Comparison of ENCODE assay signal across 25 cellular contexts in genomic region chr10:49158915-49159314, GRCh38. TPM values are rescaled to one million over a fixed set of nuclear protein-coding genes. Genes with fewer than 3 reads are reported as not detected.
DNase-seq lines count a peak whose midpoint lies in the region; ATAC-seq, FAIRE-seq and TF ChIP-seq lines count a peak whose summit lies in the region.
"Had no signal": no experiment of that assay in that cellular context is flagged by ENCODE, and none has a peak within 500 bp of the region (broad histone marks: within the 10 kb centered on the region; RNA-seq: fewer than 3 reads in every experiment).

No MANE protein-coding gene starts in this region.

- CTCF ChIA-PET in K562 (lab: Yijun Ruan, JAX; ENCODE audit: low intra/inter-chr PET ratio) = no interaction called here

- peak; percentile 22 for DNase-seq in ELR (ENCODE audit: low read depth)
- DNase-seq in LNCaP clone FGC (ENCODE audit: low read depth) = peak; percentile 8
- DNase-seq in K562 (ENCODE audit: extremely low read depth in 1 of 4, low spot score in 3 of 4) = no peak
- no peak for DNase-seq in suprapubic skin (ENCODE audit: low spot score in 2 of 2)
- no peak for DNase-seq in testis
- DNase-seq in H4 (ENCODE audit: low spot score) = no peak
- no peak for DNase-seq in posterior vena cava (ENCODE audit: low spot score)
- DNase-seq: 8988T; ACHN; AML-193; BE2C; CD4-positive, alpha-beta T cell; CD8-positive, alpha-beta memory T cell; DMS 273 treated with DMSO at 0.1 percent for 48 hours; DMS79; GOT3; HCEC 1CT had no signal

- no peak overlapping the region for H2AFZ ChIP-seq in K562 (ENCODE audit: low read depth, low read length)

- FAIRE-seq in K562 (lab: Jason Lieb, UNC) = no peak
- FAIRE-seq: A549, D721Med, G401.6, GM12892 had no signal

- WGBS in K562 (ENCODE audit: insufficient coverage, low coverage, missing lambda C conversion rate) = 7% methylated on average over 3 of the region's 3 CpGs
- WGBS in suprapubic skin = 74% methylated on average over 3 of the region's 3 CpGs
- 76 to 80% methylated on average over 3 of the region's 3 CpGs for WGBS in testis, 2 donors

- BruUV-seq in K562 (replicated peaks; lab: Mats Ljungman, UMichigan) = no TSS peak

- H3K79me2 ChIP-seq in K562 (ENCODE audit: control insufficient read depth, insufficient read depth, low read length) = no peaks in the 10 kb centered on the region

- H3K4me3 ChIP-seq in LNCaP clone FGC (ENCODE audit: low read depth, low read length) = no peak overlapping the region
- H3K4me3 ChIP-seq in K562 = no peak overlapping the region
- no peak overlapping the region for H3K4me3 ChIP-seq in suprapubic skin
- H3K4me3 ChIP-seq in testis = no peak overlapping the region
- H3K4me3 ChIP-seq: A549; BLaER1 treated with 17β-estradiol and CSF1 and Interleukin-3, amounts not matched to agents 10 nM and 100 nM had no signal

- in situ Hi-C loops in K562 (cut with MboI) = no loop called here

- no peak for TF ChIP-seq RAD21 in K562 (CRISPR knock-in tag; conservative IDR thresholded peaks at IDR 0.05 in 1 of 2, IDR thresholded peaks at IDR 0.05 in 1 of 2)

- no peaks in the 10 kb centered on the region for H3K27me3 ChIP-seq in K562 (ENCODE audit: control insufficient read depth in 2 of 2, insufficient read depth in 2 of 2, low read length in 2 of 2)
- no peaks in the 10 kb centered on the region for H3K27me3 ChIP-seq in suprapubic skin
- no peaks in the 10 kb centered on the region for H3K27me3 ChIP-seq in testis
- H3K27me3 ChIP-seq: BE2C; BLaER1 treated with 17β-estradiol and CSF1 and Interleukin-3, amounts not matched to agents 10 nM and 100 nM had no signal

- intact Hi-C loops in K562 (cut with micrococcal nuclease) (no loop called here), testis (cut with DNase I; ENCODE audit: low total_unique reads) (no loop called here), posterior vena cava (cut with DNase I) (no loop called here)

- no peak for ATAC-seq in K562
- ATAC-seq: A549 had no signal

- TF ChIP-seq CTCF in LNCaP clone FGC (IDR thresholded peaks at IDR 0.05; ENCODE audit: control insufficient read depth, extremely low read depth, insufficient read depth) (no peak), K562 (IDR thresholded peaks at IDR 0.05 in 2 of 3, conservative IDR thresholded peaks at IDR 0.05 in 1 of 3; ENCODE audit: insufficient read depth in 2 of 3, low read depth in 1 of 3, low read length in 3 of 3) (no peak), suprapubic skin (IDR thresholded peaks at IDR 0.05) (no peak), testis (IDR thresholded peaks at IDR 0.05) (no peak)

- H3K4me1 ChIP-seq in K562 (replicated peaks in 1 of 2; ENCODE audit: control insufficient read depth in 2 of 2, insufficient read depth in 2 of 2, low read length in 2 of 2) (peaks cover 30 to 61% of the 10 kb centered on the region in 2 experiments; a peak in 4 of 5 replicates), suprapubic skin (no peaks in the 10 kb centered on the region), testis (no peaks in the 10 kb centered on the region)
- H3K4me1 ChIP-seq: A549, BE2C had no signal

- no peak overlapping the region for H3K4me2 ChIP-seq in K562 (ENCODE audit: insufficient read depth, low read length)
- H3K4me2 ChIP-seq: A549; BLaER1 treated with 17β-estradiol and CSF1 and Interleukin-3, amounts not matched to agents 10 nM and 100 nM had no signal

- TF ChIP-seq POLR2A in K562 (conservative IDR thresholded peaks at IDR 0.05) = no peak
- TF ChIP-seq POLR2A in suprapubic skin (IDR thresholded peaks at IDR 0.05) = no peak
- TF ChIP-seq POLR2A in testis (IDR thresholded peaks at IDR 0.05) = no peak

- no peak for TF ChIP-seq EP300 in K562 (IDR thresholded peaks at IDR 0.05; ENCODE audit: low read length)
- no peak for TF ChIP-seq EP300 in suprapubic skin (IDR thresholded peaks at IDR 0.05)

- no peaks in the 10 kb centered on the region for H4K20me1 ChIP-seq in K562 (replicated peaks; ENCODE audit: control insufficient read depth, insufficient read depth, low read length)

- no peak overlapping the region for H3K9ac ChIP-seq in K562 (ENCODE audit: insufficient read depth in 1 of 2, low read depth in 2 of 2, low read length in 2 of 2)
- H3K9ac ChIP-seq: BLaER1 treated with 17β-estradiol and CSF1 and Interleukin-3, amounts not matched to agents 10 nM and 100 nM had no signal

- POLR2A ChIA-PET in K562 (lab: Yijun Ruan, JAX) = interaction anchor here (0.6 kb wide), 1 partner anchor 9 kb away, joined by 3 read pairs; no protein-coding TSS in a partner anchor

- peaks cover 68% of the 10 kb centered on the region for H3K36me3 ChIP-seq in K562 (ENCODE audit: control insufficient read depth, insufficient read depth, low read length)
- no peaks in the 10 kb centered on the region for H3K36me3 ChIP-seq in suprapubic skin
- H3K36me3 ChIP-seq in testis (ENCODE audit: low read depth, missing control alignments) = no peaks in the 10 kb centered on the region
- H3K36me3 ChIP-seq: BE2C had no signal

- H3K9me3 ChIP-seq in K562 (replicated peaks; ENCODE audit: control insufficient read depth, insufficient read depth, low read depth, low read length) (no peaks in the 10 kb centered on the region), suprapubic skin (no peaks in the 10 kb centered on the region), testis (no peaks in the 10 kb centered on the region)
- H3K9me3 ChIP-seq: A549; BE2C; BLaER1 treated with 17β-estradiol and CSF1 and Interleukin-3, amounts not matched to agents 10 nM and 100 nM had no signal

- no peaks in the 10 kb centered on the region for H3K9me1 ChIP-seq in K562 (ENCODE audit: control insufficient read depth, insufficient read depth, low read length)

- H3K27ac ChIP-seq in K562 (ENCODE audit: extremely low read depth, low read depth, low read length) (no peak overlapping the region; the same call in 2 of the 3 replicates), suprapubic skin (no peak overlapping the region), testis (no peak overlapping the region)
- H3K27ac ChIP-seq: A549; BLaER1 treated with 17β-estradiol and CSF1 and Interleukin-3, amounts not matched to agents 10 nM and 100 nM had no signal

RNA-seq across cellular contexts. Expression of gene FAM170B, which starts 25.1 kb away (rescaled TPM):
- not detected in 2 replicates for total RNA-seq in K562 (2011; cell fraction: chromatin; rRNA removed; ENCODE audit: low replicate concordance)
- 0.53 TPM in 1 of 2 replicates, not detected in the other for total RNA-seq in K562 (2011; cell fraction: nucleolus; rRNA removed)
- not detected in 2 replicates for total RNA-seq in K562 (2011; cell fraction: nucleoplasm; rRNA removed)
- 0.24 TPM in 1 of 2 replicates, not detected in the other for total RNA-seq in K562 (2014; rRNA removed)
- not detected in 2 replicates for total RNA-seq in K562 (2014; rRNA removed; fragmentation: Illumina TruSeq; extraction: Trizol)
- 0.11 TPM in 2 replicates for total RNA-seq in K562 (2015; rRNA removed; fragmentation: Illumina TruSeq; extraction: Trizol)
- total RNA-seq in K562 (2021) = not detected in 2 replicates
- polyA plus RNA-seq in K562 (2011; rRNA removed) = 0.07 TPM in 1 of 2 replicates, not detected in the other
- not detected in 2 replicates for polyA plus RNA-seq in K562 (2011; cell fraction: cytosol; rRNA removed)
- polyA plus RNA-seq in K562 (2011; cell fraction: nucleus; rRNA removed) = 0.11 TPM in 1 of 2 replicates, not detected in the other
- 0.15 and 0.17 TPM in 2 replicates for polyA plus RNA-seq in K562 (2012)
- not detected in 2 replicates for polyA plus RNA-seq in K562 (2014; fragmentation: Illumina TruSeq; extraction: Trizol)
- not detected for polyA plus RNA-seq in K562 (2014; fragmentation: Nextera tagmentation; extraction: Ambion mirVana)
- polyA plus RNA-seq in K562 (2014; rRNA removed) = 0.13 and 0.21 TPM in 2 replicates
- polyA minus RNA-seq in K562 (2011; rRNA and poly(A)+ RNA removed) = not detected in 2 replicates
- polyA minus RNA-seq in K562 (2011; cell fraction: cytosol; rRNA and poly(A)+ RNA removed) = not detected in 2 replicates
- 0.22 TPM in 1 of 2 replicates, not detected in the other for polyA minus RNA-seq in K562 (2011; cell fraction: nucleus; rRNA and poly(A)+ RNA removed)
- total RNA-seq in suprapubic skin = not detected
- 10 to 100 TPM in 1 of 2 donors, 1 to 10 TPM in 1; 1.2 to 11.7 TPM for total RNA-seq in testis
- polyA plus RNA-seq in testis (ENCODE audit: insufficient read depth, low read depth, low replicate concordance) = 10.5 TPM
- not detected in 2 replicates for total RNA-seq in H4 (2014; rRNA removed; shearing (Covaris generic))
- total RNA-seq in posterior vena cava = not detected
- total RNA-seq: CD4-positive, alpha-beta T cell; CD8-positive, alpha-beta memory T cell; Daoy; H7 had no signal
- polyA plus RNA-seq: A549; CD14-positive monocyte; CD8-positive, alpha-beta memory T cell had no signal

RNA-seq across cellular contexts. Expression of gene TMEM273, which starts 29.3 kb away (rescaled TPM):
- 81.2 and 118 TPM in 2 replicates for total RNA-seq in K562 (2011; cell fraction: chromatin; rRNA removed; ENCODE audit: low replicate concordance)
- total RNA-seq in K562 (2011; cell fraction: nucleolus; rRNA removed) = 54.2 and 60.0 TPM in 2 replicates
- total RNA-seq in K562 (2011; cell fraction: nucleoplasm; rRNA removed) = 86.6 and 86.7 TPM in 2 replicates
- 93.1 and 94.3 TPM in 2 replicates for total RNA-seq in K562 (2014; rRNA removed)
- total RNA-seq in K562 (2014; rRNA removed; fragmentation: Illumina TruSeq; extraction: Trizol) = 72.3 and 78.7 TPM in 2 replicates
- 90.7 and 95.6 TPM in 2 replicates for total RNA-seq in K562 (2015; rRNA removed; fragmentation: Illumina TruSeq; extraction: Trizol)
- total RNA-seq in K562 (2021) = 63.1 and 64.3 TPM in 2 replicates
- polyA plus RNA-seq in K562 (2011; rRNA removed) = 38.9 and 39.2 TPM in 2 replicates
- 28.1 and 37.9 TPM in 2 replicates for polyA plus RNA-seq in K562 (2011; cell fraction: cytosol; rRNA removed)
- 97.0 and 101 TPM in 2 replicates for polyA plus RNA-seq in K562 (2011; cell fraction: nucleus; rRNA removed)
- 161 and 239 TPM in 2 replicates for polyA plus RNA-seq in K562 (2012)
- polyA plus RNA-seq in K562 (2014; fragmentation: Illumina TruSeq; extraction: Trizol) = 126 and 127 TPM in 2 replicates
- polyA plus RNA-seq in K562 (2014; fragmentation: Nextera tagmentation; extraction: Ambion mirVana) = 100 to 1,000 TPM in 1 of 2 experiments, 10 to 100 TPM in 1; 97.3 to 102 TPM
- 131 and 145 TPM in 2 replicates for polyA plus RNA-seq in K562 (2014; rRNA removed)
- 30.9 and 33.2 TPM in 2 replicates for polyA minus RNA-seq in K562 (2011; rRNA and poly(A)+ RNA removed)
- polyA minus RNA-seq in K562 (2011; cell fraction: cytosol; rRNA and poly(A)+ RNA removed) = 9.6 and 10.0 TPM in 2 replicates
- 24.1 and 32.7 TPM in 2 replicates for polyA minus RNA-seq in K562 (2011; cell fraction: nucleus; rRNA and poly(A)+ RNA removed)
- 10 to 100 TPM in 1 of 4 donors, 1 to 10 TPM in 3; 1.3 to 10.6 (median 6.8) TPM for total RNA-seq in suprapubic skin
- 1 to 10 TPM; 4.5 to 5.3 TPM for total RNA-seq in testis
- polyA plus RNA-seq in testis (ENCODE audit: insufficient read depth, low read depth, low replicate concordance) = 8.2 TPM
- 0.48 and 5.2 TPM in 2 replicates for total RNA-seq in H4 (2014; rRNA removed; shearing (Covaris generic))
- total RNA-seq in posterior vena cava = 10 to 100 TPM; 17.0 to 26.1 TPM
- total RNA-seq: Daoy, H7 had no signal
- polyA plus RNA-seq: A549 had no signal

RNA-seq across cellular contexts. Expression of gene VSTM4, which starts 43.6 kb away (rescaled TPM):
- total RNA-seq in K562 (2011; cell fraction: chromatin; rRNA removed; ENCODE audit: low replicate concordance) = 28.0 and 44.8 TPM in 2 replicates
- total RNA-seq in K562 (2011; cell fraction: nucleolus; rRNA removed) = 25.3 and 25.7 TPM in 2 replicates
- 38.3 and 60.8 TPM in 2 replicates for total RNA-seq in K562 (2011; cell fraction: nucleoplasm; rRNA removed)
- total RNA-seq in K562 (2014; rRNA removed) (2.3 and 3.2 TPM in 2 replicates), K562 (2014; rRNA removed; fragmentation: Illumina TruSeq; extraction: Trizol) (2.9 and 3.5 TPM in 2 replicates), K562 (2015; rRNA removed; fragmentation: Illumina TruSeq; extraction: Trizol) (1.4 and 1.5 TPM in 2 replicates), K562 (2021) (3.9 and 4.5 TPM in 2 replicates), suprapubic skin (1 to 10 TPM; 4.0 to 6.0 (median 4.6) TPM), testis (10 to 100 TPM; 26.0 to 35.8 TPM), posterior vena cava (10 to 100 TPM; 14.9 to 20.2 TPM)
- polyA plus RNA-seq in K562 (2011; rRNA removed) (7.3 and 7.9 TPM in 2 replicates), K562 (2014; fragmentation: Illumina TruSeq; extraction: Trizol) (4.1 and 5.0 TPM in 2 replicates), K562 (2014; fragmentation: Nextera tagmentation; extraction: Ambion mirVana) (1 to 10 TPM; 1.0 to 1.1 TPM), K562 (2014; rRNA removed) (3.0 TPM in 2 replicates), testis (ENCODE audit: insufficient read depth, low read depth, low replicate concordance) (25.6 TPM)
- 3.7 and 5.1 TPM in 2 replicates for polyA plus RNA-seq in K562 (2011; cell fraction: cytosol; rRNA removed)
- polyA plus RNA-seq in K562 (2011; cell fraction: nucleus; rRNA removed) = 7.6 and 10.0 TPM in 2 replicates
- 3.2 and 4.6 TPM in 2 replicates for polyA plus RNA-seq in K562 (2012)
- polyA minus RNA-seq in K562 (2011; rRNA and poly(A)+ RNA removed) = 11.4 and 12.1 TPM in 2 replicates
- 4.6 and 6.7 TPM in 2 replicates for polyA minus RNA-seq in K562 (2011; cell fraction: cytosol; rRNA and poly(A)+ RNA removed)
- polyA minus RNA-seq in K562 (2011; cell fraction: nucleus; rRNA and poly(A)+ RNA removed) = 15.8 and 17.0 TPM in 2 replicates
- 0.23 and 0.29 TPM in 2 replicates for total RNA-seq in H4 (2014; rRNA removed; shearing (Covaris generic))
- polyA plus RNA-seq: CD14-positive monocyte; CD8-positive, alpha-beta memory T cell had no signal

Comparison
In these comparisons a context has a peak if more than half of its experiments do, and no peak if none do; other contexts are left out.
1. DNase-seq: peak in ELR (single experiment) and LNCaP clone FGC (single experiment); none in K562 (0 of 4), suprapubic skin (0 of 2), testis (single experiment), H4 (single experiment) and posterior vena cava (single experiment).